In the genomic region with DNA sequence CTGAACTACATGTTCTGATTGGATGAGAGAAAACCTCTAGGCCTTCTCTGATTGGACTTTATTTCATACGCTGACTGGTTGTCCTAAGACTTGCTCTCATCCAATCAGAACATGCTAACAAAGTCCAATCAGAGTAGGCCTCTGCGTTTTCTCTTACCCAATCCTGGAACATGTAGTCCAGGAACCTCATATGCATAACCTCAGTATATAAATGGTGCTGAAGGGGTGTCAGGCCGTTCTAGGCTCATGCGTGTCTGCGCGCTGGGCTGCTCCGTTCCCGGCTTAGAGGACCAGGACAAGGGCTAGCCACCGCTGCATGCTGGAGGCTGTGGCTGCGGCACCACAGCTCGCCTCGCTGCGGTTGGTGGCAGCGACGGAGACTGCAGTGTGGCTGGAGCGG, we compare ENCODE assay signal across 7 cellular contexts.
DNase-seq lines count a peak whose midpoint lies in the region; ATAC-seq and TF ChIP-seq lines count a peak whose summit lies in the region.
"Not testable (repeated sequence)": the region's sequence is repeated elsewhere in the genome, so short reads cannot be mapped to it uniquely, and the experiment has no call there.

No MANE protein-coding gene starts in this region.

- DNase-seq in CD8-positive, alpha-beta T cell; activated CD4-positive, alpha-beta T cell treated with anti-CD3 and anti-CD28 coated beads, Interleukin-2, amount 10 ng/mL, durations not matched to agents 7 days and 5 days; activated T-cell treated with anti-CD3 and anti-CD28 coated beads, Interleukin-2, amount 50 U/mL, for 4 hours; naive thymus-derived CD8-positive, alpha-beta T cell: not testable (repeated sequence)
- peak; percentile 81 for DNase-seq in SK-N-DZ (ENCODE audit: low spot score)
- DNase-seq in cerebellar cortex (ENCODE audit: low spot score): peak; percentile 18

- H3K4me3 ChIP-seq in CD8-positive, alpha-beta T cell (ENCODE audit: low read depth, low read length): not testable (repeated sequence)

- not testable (repeated sequence) for H3K9me3 Mint-ChIP-seq in CD8-positive, alpha-beta T cell; activated CD4-positive, alpha-beta T cell treated with anti-CD3 and anti-CD28 coated beads, Interleukin-2, amount 10 ng/mL, durations not matched to agents 7 days and 5 days; activated T-cell treated with anti-CD3 and anti-CD28 coated beads, Interleukin-2, amount 50 U/mL, for 4 hours; activated naive CD4-positive, alpha-beta T cell treated with anti-CD3 and anti-CD28 coated beads, Interleukin-2, amount 50 U/mL, for 24 hours; naive thymus-derived CD8-positive, alpha-beta T cell

- H3K36me3 ChIP-seq in CD8-positive, alpha-beta T cell (ENCODE audit: insufficient read depth, low read length): not testable (repeated sequence)

- not testable (repeated sequence) for ATAC-seq in CD8-positive, alpha-beta T cell; activated T-cell treated with anti-CD3 and anti-CD28 coated beads, Interleukin-2, amount 50 U/mL, for 4 hours; naive thymus-derived CD8-positive, alpha-beta T cell

- POLR2A ChIA-PET in CD8-positive, alpha-beta T cell (lab: Charles Lee); activated CD4-positive, alpha-beta T cell treated with anti-CD3 and anti-CD28 coated beads, Interleukin-2, amount 10 ng/mL, durations not matched to agents 7 days and 5 days (lab: Charles Lee); naive thymus-derived CD8-positive, alpha-beta T cell (lab: Charles Lee): not testable (repeated sequence)

- intact Hi-C loops in CD8-positive, alpha-beta T cell (cut with DNase I, micrococcal nuclease): not testable (repeated sequence)

- H3K27ac Mint-ChIP-seq in CD8-positive, alpha-beta T cell: peak overlapping the region; percentile 89
- peak overlapping the region; percentile 80 for H3K27ac Mint-ChIP-seq in activated CD4-positive, alpha-beta T cell treated with anti-CD3 and anti-CD28 coated beads, Interleukin-2, amount 10 ng/mL, durations not matched to agents 7 days and 5 days
- peak overlapping the region; percentile 73 for H3K27ac Mint-ChIP-seq in activated naive CD4-positive, alpha-beta T cell treated with anti-CD3 and anti-CD28 coated beads, Interleukin-2, amount 50 U/mL, for 24 hours
- peak overlapping the region; percentile 83 to 97 (median 94) for H3K27ac Mint-ChIP-seq in naive thymus-derived CD8-positive, alpha-beta T cell

- H3K27me3 Mint-ChIP-seq in CD8-positive, alpha-beta T cell (ENCODE audit: low read depth); activated CD4-positive, alpha-beta T cell treated with anti-CD3 and anti-CD28 coated beads, Interleukin-2, amount 10 ng/mL, durations not matched to agents 7 days and 5 days; activated T-cell treated with anti-CD3 and anti-CD28 coated beads, Interleukin-2, amount 50 U/mL, for 4 hours (ENCODE audit: low read depth); activated naive CD4-positive, alpha-beta T cell treated with anti-CD3 and anti-CD28 coated beads, Interleukin-2, amount 50 U/mL, for 24 hours; naive thymus-derived CD8-positive, alpha-beta T cell: not testable (repeated sequence)

- not testable (repeated sequence) for H3K9me3 ChIP-seq in CD8-positive, alpha-beta T cell (ENCODE audit: low read length)

- CTCF ChIA-PET in CD8-positive, alpha-beta T cell (lab: Charles Lee); activated CD4-positive, alpha-beta T cell treated with anti-CD3 and anti-CD28 coated beads, Interleukin-2, amount 10 ng/mL, durations not matched to agents 7 days and 5 days (lab: Charles Lee): not testable (repeated sequence)

- H3K4me1 ChIP-seq in CD8-positive, alpha-beta T cell (ENCODE audit: insufficient read depth, low read length): peaks cover 28% of the 10 kb centered on the region

- not testable (repeated sequence) for H3K27me3 ChIP-seq in CD8-positive, alpha-beta T cell (ENCODE audit: insufficient read depth, low read length)

- H3K36me3 Mint-ChIP-seq in CD8-positive, alpha-beta T cell; activated CD4-positive, alpha-beta T cell treated with anti-CD3 and anti-CD28 coated beads, Interleukin-2, amount 10 ng/mL, durations not matched to agents 7 days and 5 days (ENCODE audit: low read depth); activated T-cell treated with anti-CD3 and anti-CD28 coated beads, Interleukin-2, amount 50 U/mL, for 4 hours (ENCODE audit: insufficient read depth); activated naive CD4-positive, alpha-beta T cell treated with anti-CD3 and anti-CD28 coated beads, Interleukin-2, amount 50 U/mL, for 24 hours; naive thymus-derived CD8-positive, alpha-beta T cell: not testable (repeated sequence)

- H3K4me1 Mint-ChIP-seq in CD8-positive, alpha-beta T cell (ENCODE audit: low read depth): peaks cover 29% of the 10 kb centered on the region
- peaks cover 17% of the 10 kb centered on the region for H3K4me1 Mint-ChIP-seq in activated CD4-positive, alpha-beta T cell treated with anti-CD3 and anti-CD28 coated beads, Interleukin-2, amount 10 ng/mL, durations not matched to agents 7 days and 5 days
- peaks cover 38% of the 10 kb centered on the region for H3K4me1 Mint-ChIP-seq in activated T-cell treated with anti-CD3 and anti-CD28 coated beads, Interleukin-2, amount 50 U/mL, for 4 hours (ENCODE audit: low read depth)
- peaks cover 54% of the 10 kb centered on the region for H3K4me1 Mint-ChIP-seq in activated naive CD4-positive, alpha-beta T cell treated with anti-CD3 and anti-CD28 coated beads, Interleukin-2, amount 50 U/mL, for 24 hours
- peaks cover 29 to 38% (median 35%) of the 10 kb centered on the region in 4 donors for H3K4me1 Mint-ChIP-seq in naive thymus-derived CD8-positive, alpha-beta T cell

- not testable (repeated sequence) for TF ChIP-seq CTCF in CD8-positive, alpha-beta T cell (IDR thresholded peaks at IDR 0.05)

- H3K27ac ChIP-seq in CD8-positive, alpha-beta T cell (ENCODE audit: low read depth, low read length): not testable (repeated sequence)

- H3K4me3 Mint-ChIP-seq in CD8-positive, alpha-beta T cell: peak overlapping the region; percentile 53
- peak overlapping the region; percentile 20 for H3K4me3 Mint-ChIP-seq in activated CD4-positive, alpha-beta T cell treated with anti-CD3 and anti-CD28 coated beads, Interleukin-2, amount 10 ng/mL, durations not matched to agents 7 days and 5 days
- peak overlapping the region; percentile 10 for H3K4me3 Mint-ChIP-seq in activated T-cell treated with anti-CD3 and anti-CD28 coated beads, Interleukin-2, amount 50 U/mL, for 4 hours
- not testable (repeated sequence) for H3K4me3 Mint-ChIP-seq in activated naive CD4-positive, alpha-beta T cell treated with anti-CD3 and anti-CD28 coated beads, Interleukin-2, amount 50 U/mL, for 24 hours
- H3K4me3 Mint-ChIP-seq in naive thymus-derived CD8-positive, alpha-beta T cell: peak overlapping the region; percentile 52 to 87 (median 68)
